In genomic region chr12:93149228-93149627, GRCh38 we compare ENCODE assay signal across 17 cellular contexts.
"Had no signal": no experiment of that assay in that cellular context is flagged by ENCODE, and none has a peak within 500 bp of the region (broad histone marks: within the 10 kb centered on the region; RNA-seq: fewer than 3 reads in every experiment).

No MANE protein-coding gene starts in this region.

- H3K27ac ChIP-seq: coronary artery, heart right ventricle, neutrophil, suprapubic skin, thyroid gland had no signal

- H3K27me3 ChIP-seq: heart right ventricle, neutrophil, suprapubic skin, thyroid gland had no signal

- H3K4me3 ChIP-seq: coronary artery, heart right ventricle, suprapubic skin, thyroid gland had no signal

- H3K9me3 ChIP-seq: heart right ventricle, neutrophil, suprapubic skin, thyroid gland had no signal

- FAIRE-seq: endothelial cell of umbilical vein, kidney had no signal

- H3K36me3 ChIP-seq: heart right ventricle, neutrophil, suprapubic skin, thyroid gland had no signal

- DNase-seq: central memory CD4-positive, alpha-beta T cell; effector CD4-positive, alpha-beta T cell; endodermal cell; foreskin melanocyte; heart right ventricle; kidney; left cardiac atrium; naive thymus-derived CD8-positive, alpha-beta T cell; posterior cingulate gyrus; stimulated activated CD4-positive, alpha-beta T cell treated with anti-CD3 and anti-CD28 coated beads, Interleukin-12 subunit alpha, Interleukin-12 subunit beta, amount 100 ng/mL, for 4 hours; stimulated activated CD4-positive, alpha-beta T cell treated with anti-CD3 and anti-CD28 coated beads, Interleukin-2, amount 100 ng/mL, for 48 hours; stimulated activated naive CD8-positive, alpha-beta T cell treated with anti-CD3 and anti-CD28 coated beads, Interleukin-15, Interleukin-2, amounts not matched to agents 100 U/mL and 50 U/mL, for 24 hours; thyroid gland had no signal

- H3K4me1 ChIP-seq: heart right ventricle, thyroid gland had no signal
